Comparison of ENCODE assay signal across 1 cellular context in the genomic region with DNA sequence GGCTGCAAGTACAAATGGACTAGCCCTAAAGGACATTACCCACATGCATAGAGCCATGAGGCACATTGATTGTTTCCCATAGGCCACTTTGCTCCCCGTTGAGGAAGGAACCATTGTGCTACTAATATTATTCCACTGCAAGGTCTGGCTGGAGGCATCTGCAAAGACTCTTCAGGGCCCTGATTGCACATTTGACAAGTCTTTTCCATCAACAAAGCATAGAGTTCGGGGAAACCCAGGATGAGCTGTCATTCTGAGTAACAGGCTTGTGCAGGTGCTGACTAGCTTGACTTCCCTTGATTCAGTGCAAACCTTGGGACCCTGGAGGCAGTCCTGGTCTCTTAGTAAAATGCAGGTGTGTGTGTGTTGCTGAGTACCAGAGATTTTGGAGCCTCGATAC.
TF ChIP-seq lines count a peak whose summit lies in the region.

No MANE protein-coding gene starts in this region.

TF ChIP-seq in GM23338, 12 proteins besides CTCF, POLR2A, EP300 and RAD21 (continued from another document):
- TF ChIP-seq ZNF462 (CRISPR knock-in tag; IDR thresholded peaks at IDR 0.05) = no peak
- no peak for TF ChIP-seq CREB1 (CRISPR knock-in tag; IDR thresholded peaks at IDR 0.05; ENCODE audit: low read depth)
- TF ChIP-seq, protein P1, sequence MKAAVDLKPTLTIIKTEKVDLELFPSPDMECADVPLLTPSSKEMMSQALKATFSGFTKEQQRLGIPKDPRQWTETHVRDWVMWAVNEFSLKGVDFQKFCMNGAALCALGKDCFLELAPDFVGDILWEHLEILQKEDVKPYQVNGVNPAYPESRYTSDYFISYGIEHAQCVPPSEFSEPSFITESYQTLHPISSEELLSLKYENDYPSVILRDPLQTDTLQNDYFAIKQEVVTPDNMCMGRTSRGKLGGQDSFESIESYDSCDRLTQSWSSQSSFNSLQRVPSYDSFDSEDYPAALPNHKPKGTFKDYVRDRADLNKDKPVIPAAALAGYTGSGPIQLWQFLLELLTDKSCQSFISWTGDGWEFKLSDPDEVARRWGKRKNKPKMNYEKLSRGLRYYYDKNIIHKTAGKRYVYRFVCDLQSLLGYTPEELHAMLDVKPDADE (IDR thresholded peaks at IDR 0.05) = no peak
- TF ChIP-seq JUNB (IDR thresholded peaks at IDR 0.05; ENCODE audit: unreplicated experiment) = no peak
- TF ChIP-seq POLR2AphosphoS5 (IDR thresholded peaks at IDR 0.05; ENCODE audit: low read depth) = no peak
TF ChIP-seq in GM23338: peak in this region for 0.
